ENCODE assay signal across 1 cellular context in the genomic region with DNA sequence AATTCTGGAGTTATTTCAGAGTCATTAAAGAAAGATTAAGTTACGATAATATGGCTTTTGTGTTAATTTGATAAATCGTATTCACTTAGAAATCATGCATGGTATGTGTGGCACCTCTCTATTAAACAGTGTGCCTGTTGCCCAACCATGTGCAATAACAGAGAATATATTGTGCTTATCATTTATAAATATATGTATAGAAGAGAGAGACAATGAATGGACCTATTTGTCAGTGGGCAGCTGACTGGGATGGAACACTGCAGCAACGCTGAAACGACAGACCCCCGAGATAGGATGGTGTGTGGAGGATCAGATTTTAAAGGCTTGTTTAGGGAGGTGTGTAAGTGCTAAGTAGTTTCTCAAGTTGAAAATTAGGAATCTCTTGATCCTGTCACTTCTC.
TF ChIP-seq lines count a peak whose summit lies in the region.

No MANE protein-coding gene starts in this region.

TF ChIP-seq in HEK293, 187 proteins besides CTCF, POLR2A, EP300 and RAD21:
- TF ChIP-seq, protein P1, sequence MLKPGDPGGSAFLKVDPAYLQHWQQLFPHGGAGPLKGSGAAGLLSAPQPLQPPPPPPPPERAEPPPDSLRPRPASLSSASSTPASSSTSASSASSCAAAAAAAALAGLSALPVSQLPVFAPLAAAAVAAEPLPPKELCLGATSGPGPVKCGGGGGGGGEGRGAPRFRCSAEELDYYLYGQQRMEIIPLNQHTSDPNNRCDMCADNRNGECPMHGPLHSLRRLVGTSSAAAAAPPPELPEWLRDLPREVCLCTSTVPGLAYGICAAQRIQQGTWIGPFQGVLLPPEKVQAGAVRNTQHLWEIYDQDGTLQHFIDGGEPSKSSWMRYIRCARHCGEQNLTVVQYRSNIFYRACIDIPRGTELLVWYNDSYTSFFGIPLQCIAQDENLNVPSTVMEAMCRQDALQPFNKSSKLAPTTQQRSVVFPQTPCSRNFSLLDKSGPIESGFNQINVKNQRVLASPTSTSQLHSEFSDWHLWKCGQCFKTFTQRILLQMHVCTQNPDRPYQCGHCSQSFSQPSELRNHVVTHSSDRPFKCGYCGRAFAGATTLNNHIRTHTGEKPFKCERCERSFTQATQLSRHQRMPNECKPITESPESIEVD (tag by site-specific recombination; IDR thresholded peaks at IDR 0.05): 0 out of 2 replicates have a peak, but pooled peaks have one; percentile 41
- TF ChIP-seq ZNF768 (tag by site-specific recombination; IDR thresholded peaks at IDR 0.05): no peak
